ENCODE assay signal across 22 cellular contexts in genomic region chr15:25715536-25716413, GRCh38.
A peak's percentile ranks its signal among the peaks of the same experiment; 100 is the strongest.
DNase-seq lines count a peak whose midpoint lies in the region; ATAC-seq and TF ChIP-seq lines count a peak whose summit lies in the region.
"Had no signal": no experiment of that assay in that cellular context is flagged by ENCODE, and none has a peak within 500 bp of the region (broad histone marks: within the 10 kb centered on the region; RNA-seq: fewer than 3 reads in every experiment).

No MANE protein-coding gene starts in this region.

- no peak overlapping the region for H2AFZ ChIP-seq in neuronal stem cell (ENCODE audit: low read length)
- H2AFZ ChIP-seq: GM23248 had no signal

- H3K27ac ChIP-seq in heart right ventricle (no peak overlapping the region), neuronal stem cell (replicated peaks; ENCODE audit: low read length) (no peak overlapping the region), upper lobe of right lung (no peak overlapping the region)
- H3K27ac ChIP-seq: A549, GM23248, KMS-11 had no signal

- H3K9me3 ChIP-seq in heart right ventricle (no peaks in the 10 kb centered on the region), neuronal stem cell (replicated peaks in 1 of 2; ENCODE audit: control insufficient read depth in 2 of 2, insufficient read depth in 1 of 2, low read depth in 1 of 2, low read length in 2 of 2) (no peaks in the 10 kb centered on the region), upper lobe of right lung (no peaks in the 10 kb centered on the region)
- H3K9me3 ChIP-seq: A549, BE2C, Caco-2, HAP-1 had no signal

- no peak overlapping the region for H2BK12ac ChIP-seq in neuronal stem cell (ENCODE audit: low read length)

- H2BK5ac ChIP-seq in neuronal stem cell (ENCODE audit: low read length) = no peak overlapping the region

- peaks cover 34% of the 10 kb centered on the region for H3K36me3 Mint-ChIP-seq in activated T-helper 2 cell treated with anti-CD3 and anti-CD28 coated beads, Interferon-gamma antibody, Interleukin-2, Interleukin-4, amounts not matched to agents 10 μg/mL and 5 μg/mL and 100 μg/mL, durations not matched to agents 14 hours and 24 hours and 36 hours (ENCODE audit: low read depth)

- no peaks in the 10 kb centered on the region for H3K9me3 Mint-ChIP-seq in activated T-helper 2 cell treated with anti-CD3 and anti-CD28 coated beads, Interferon-gamma antibody, Interleukin-2, Interleukin-4, amounts not matched to agents 10 μg/mL and 5 μg/mL and 100 μg/mL, durations not matched to agents 14 hours and 24 hours and 36 hours
- H3K9me3 Mint-ChIP-seq: CD4-positive, alpha-beta memory T cell had no signal

- ATAC-seq in heart right ventricle = no peak
- no peak for ATAC-seq in upper lobe of right lung
- ATAC-seq: A549, SK-N-SH treated with all-trans-retinoic acid at 6 μM for 48 hours had no signal

- H3K14ac ChIP-seq in neuronal stem cell (ENCODE audit: low read length) = peak overlapping the region; percentile 57

- peak overlapping the region; percentile 30 for H3K27ac Mint-ChIP-seq in activated T-helper 2 cell treated with anti-CD3 and anti-CD28 coated beads, Interferon-gamma antibody, Interleukin-2, Interleukin-4, amounts not matched to agents 10 μg/mL and 5 μg/mL and 100 μg/mL, durations not matched to agents 14 hours and 24 hours and 36 hours

- no peak overlapping the region for H3K4me2 ChIP-seq in neuronal stem cell (ENCODE audit: insufficient read depth, low read length, poor library complexity, severe bottlenecking)
- H3K4me2 ChIP-seq: A549, KMS-11 had no signal

- TF ChIP-seq CTCF in heart right ventricle (IDR thresholded peaks at IDR 0.05) = no peak
- TF ChIP-seq CTCF in upper lobe of right lung (IDR thresholded peaks at IDR 0.05) = no peak

- WGBS in heart right ventricle, 2 donors = 90 to 92% methylated on average over 18 of the region's 18 CpGs
- no CpG with 5 or more reads among the region's 18 CpGs for WGBS in neuronal stem cell (ENCODE audit: extremely low coverage in 2 of 2, insufficient read length in 2 of 2, insufficient replicate concordance in 1 of 2), 2 donors

- no peak overlapping the region for H4K91ac ChIP-seq in neuronal stem cell (ENCODE audit: low read depth, low read length, poor library complexity)

- H3K4ac ChIP-seq in neuronal stem cell (ENCODE audit: low read length) = peak overlapping the region; percentile 2

- no peak overlapping the region for H3K4me3 Mint-ChIP-seq in activated T-helper 2 cell treated with anti-CD3 and anti-CD28 coated beads, Interferon-gamma antibody, Interleukin-2, Interleukin-4, amounts not matched to agents 10 μg/mL and 5 μg/mL and 100 μg/mL, durations not matched to agents 14 hours and 24 hours and 36 hours (ENCODE audit: low read depth)
- H3K4me3 Mint-ChIP-seq: CD4-positive, alpha-beta memory T cell had no signal

- H2BK120ac ChIP-seq in neuronal stem cell (ENCODE audit: low read depth, low read length) = peak overlapping the region; percentile 48

- H3K4me1 Mint-ChIP-seq in activated T-helper 2 cell treated with anti-CD3 and anti-CD28 coated beads, Interferon-gamma antibody, Interleukin-2, Interleukin-4, amounts not matched to agents 10 μg/mL and 5 μg/mL and 100 μg/mL, durations not matched to agents 14 hours and 24 hours and 36 hours (ENCODE audit: low read depth) = no peaks in the 10 kb centered on the region
- H3K4me1 Mint-ChIP-seq: CD4-positive, alpha-beta memory T cell had no signal

- H3K79me1 ChIP-seq in neuronal stem cell (ENCODE audit: low read depth, low read length) = no peaks in the 10 kb centered on the region

- peak overlapping the region; percentile 54 for H3K18ac ChIP-seq in neuronal stem cell (ENCODE audit: low read length)

- H3K27me3 ChIP-seq in heart right ventricle (no peaks in the 10 kb centered on the region), neuronal stem cell (ENCODE audit: control insufficient read depth in 3 of 3, insufficient read depth in 3 of 3, low read depth in 1 of 3, low read length in 3 of 3) (no peaks in the 10 kb centered on the region), upper lobe of right lung (no peaks in the 10 kb centered on the region)
- H3K27me3 ChIP-seq: BE2C had no signal

- H3K23ac ChIP-seq in neuronal stem cell (ENCODE audit: low read depth, low read length, poor library complexity) = peak overlapping the region; percentile 3

- H3K4me1 ChIP-seq in heart right ventricle (no peaks in the 10 kb centered on the region), neuronal stem cell (ENCODE audit: control insufficient read depth in 2 of 2, insufficient read depth in 1 of 2, low read depth in 1 of 2, low read length in 2 of 2) (peaks cover 0 to 8% of the 10 kb centered on the region in 2 donors), upper lobe of right lung (no peaks in the 10 kb centered on the region)
- H3K4me1 ChIP-seq: A549, BE2C, Caco-2, HAP-1 had no signal

- DNase-seq in cardiac septum (ENCODE audit: low spot score) = peak; percentile 66
- DNase-seq in heart right ventricle = no peak
- no peak for DNase-seq in activated T-helper 2 cell treated with anti-CD3 and anti-CD28 coated beads, Interferon-gamma antibody, Interleukin-2, Interleukin-4, amounts not matched to agents 10 μg/mL and 5 μg/mL and 100 μg/mL, durations not matched to agents 14 hours and 24 hours and 36 hours (ENCODE audit: low spot score)
- DNase-seq in neuronal stem cell (ENCODE audit: low spot score) = no peak
- DNase-seq in upper lobe of right lung = peak; percentile 64
- DNase-seq in HPDE6-E6E7 (ENCODE audit: extremely low spot score) = no peak
- DNase-seq in EL = no peak
- no peak for DNase-seq in NCI-H345 treated with DMSO at 0.1 percent for 48 hours (lab: John Stamatoyannopoulos, UW; ENCODE audit: unreplicated experiment)
- DNase-seq: BE2C; Caco-2; CD4-positive, alpha-beta memory T cell; DMS153; GM23248; IMR-90; NCI-H1092 treated with DMSO at 0.1 percent for 48 hours; NCI-H2029 treated with DMSO at 0.1 percent for 48 hours; NCI-H345; NCI-H526 treated with DMSO at 0.1 percent for 48 hours had no signal

- peak overlapping the region; percentile 72 for H2BK15ac ChIP-seq in neuronal stem cell (ENCODE audit: low read length)

- intact Hi-C loops in cardiac septum (cut with DNase I) = no loop called here
- intact Hi-C loops in heart right ventricle (cut with DNase I) = no loop called here
- intact Hi-C loops in activated T-helper 2 cell treated with anti-CD3 and anti-CD28 coated beads, Interferon-gamma antibody, Interleukin-2, Interleukin-4, amounts not matched to agents 10 μg/mL and 5 μg/mL and 100 μg/mL, durations not matched to agents 14 hours and 24 hours and 36 hours (cut with micrococcal nuclease) = no loop called here
- intact Hi-C loops in upper lobe of right lung (cut with DNase I) = no loop called here

- peaks cover 0 to 7% (median 0%) of the 10 kb centered on the region in 9 donors for H3K36me3 ChIP-seq in heart right ventricle
- no peaks in the 10 kb centered on the region for H3K36me3 ChIP-seq in neuronal stem cell (replicated peaks in 1 of 2; ENCODE audit: control insufficient read depth in 2 of 2, insufficient read depth in 2 of 2, low read length in 2 of 2)
- H3K36me3 ChIP-seq in upper lobe of right lung = peaks cover 10% of the 10 kb centered on the region
- H3K36me3 ChIP-seq: BE2C had no signal

- H3K4me3 ChIP-seq in heart right ventricle = no peak overlapping the region
- no peak overlapping the region for H3K4me3 ChIP-seq in neuronal stem cell (ENCODE audit: low read length in 2 of 2)
- no peak overlapping the region for H3K4me3 ChIP-seq in upper lobe of right lung
- H3K4me3 ChIP-seq: A549, GM23248, HAP-1 had no signal

- H2AK5ac ChIP-seq in neuronal stem cell (ENCODE audit: low read depth, low read length) = peak overlapping the region; percentile 79

- no peaks in the 10 kb centered on the region for H3K27me3 Mint-ChIP-seq in activated T-helper 2 cell treated with anti-CD3 and anti-CD28 coated beads, Interferon-gamma antibody, Interleukin-2, Interleukin-4, amounts not matched to agents 10 μg/mL and 5 μg/mL and 100 μg/mL, durations not matched to agents 14 hours and 24 hours and 36 hours (ENCODE audit: low read depth)
- H3K27me3 Mint-ChIP-seq: CD4-positive, alpha-beta memory T cell had no signal

- no peak overlapping the region for H4K8ac ChIP-seq in neuronal stem cell (ENCODE audit: low read depth, low read length)

- no peak overlapping the region for H3K9ac ChIP-seq in neuronal stem cell (ENCODE audit: low read depth, low read length, poor library complexity)
- H3K9ac ChIP-seq: KMS-11 had no signal

Comparison
In these comparisons a context has a peak if more than half of its experiments do, and no peak if none do; other contexts are left out.
1. DNase-seq: peak in cardiac septum (single experiment) and upper lobe of right lung (single experiment); none in heart right ventricle (0 of 2), activated T-helper 2 cell treated with anti-CD3 and anti-CD28 coated beads, Interferon-gamma antibody, Interleukin-2, Interleukin-4, amounts not matched to agents 10 μg/mL and 5 μg/mL and 100 μg/mL, durations not matched to agents 14 hours and 24 hours and 36 hours (single experiment), neuronal stem cell (single experiment), HPDE6-E6E7 (single experiment), EL (single experiment) and NCI-H345 treated with DMSO at 0.1 percent for 48 hours (single experiment).